Comparison of ENCODE assay signal across 8 cellular contexts in genomic region chr15:55197362-55197705, GRCh38. TPM values are rescaled to one million over a fixed set of nuclear protein-coding genes. Genes with fewer than 3 reads are reported as not detected.
DNase-seq lines count a peak whose midpoint lies in the region; ATAC-seq, FAIRE-seq and TF ChIP-seq lines count a peak whose summit lies in the region.

No MANE protein-coding gene starts in this region.

- H3K27me3 ChIP-seq in H1 (replicated peaks in 1 of 4; ENCODE audit: control insufficient read depth in 3 of 4, extremely low read depth in 1 of 4, insufficient read depth in 3 of 4, low read length in 3 of 4) = no peaks in the 10 kb centered on the region; a peak in 1 of 7 replicates

- no peak for TF ChIP-seq POLR2A in A549 (IDR thresholded peaks at IDR 0.05; ENCODE audit: low read length)
- TF ChIP-seq POLR2A in H1 (IDR thresholded peaks at IDR 0.05; ENCODE audit: control extremely low read depth in 1 of 2, low read depth in 2 of 2, low read length in 2 of 2) = no peak

- peaks cover 0 to 20% (median 1%) of the 10 kb centered on the region in 4 experiments; a peak in 4 of 8 replicates for H3K36me3 ChIP-seq in H1 (ENCODE audit: control insufficient read depth in 2 of 4, insufficient read depth in 4 of 4, low read length in 3 of 4)

- H3K27ac ChIP-seq in A549 (peak overlapping the region; percentile 92), H1 (ENCODE audit: low read depth, low read length) (peak overlapping the region; percentile 97)

- H3K14ac ChIP-seq in H1 (ENCODE audit: insufficient read length) = peak overlapping the region; percentile 95

- peak overlapping the region; percentile 70 for H3K56ac ChIP-seq in H1 (replicated peaks; ENCODE audit: insufficient read length, low read depth, low read length)

- H3K18ac ChIP-seq in H1 (ENCODE audit: extremely low read depth, low read length) = peak overlapping the region; percentile 95

- peaks cover 5% of the 10 kb centered on the region for H3K23me2 ChIP-seq in H1 (ENCODE audit: low read depth, low read length)

- peak overlapping the region; percentile 79 for H3K4ac ChIP-seq in H1 (replicated peaks; ENCODE audit: insufficient read length, low read depth, low read length)

- H3K9me3 ChIP-seq in A549 = no peaks in the 10 kb centered on the region
- H3K9me3 ChIP-seq in H1 (ENCODE audit: insufficient read depth in 2 of 2, low read depth in 1 of 2, low read length in 1 of 2) = 0 out of 4 replicates have a peak, but pooled peaks cover 0 to 2% of the 10 kb centered on the region in 2 experiments

- H3K79me1 ChIP-seq in H1 (ENCODE audit: low read depth, low read length) = no peaks in the 10 kb centered on the region

- CTCF ChIA-PET in A549 (lab: Yijun Ruan, JAX) = interaction anchor here (0.9 to 2.7 kb wide), 9 partner anchors 10 to 238 kb away, joined by 3 to 14 read pairs (median 3); no protein-coding TSS in a partner anchor
- CTCF ChIA-PET in H1 (lab: Charles Lee; ENCODE audit: partially characterized antibody) = interaction anchor here (0.6 to 2.5 kb wide), 7 partner anchors 9 to 439 kb away, joined by 3 to 6 read pairs (median 4); partner anchors contain the start of genes CCPG1 and PIERCE2

- H2AFZ ChIP-seq in H1 (ENCODE audit: low read length) = peak overlapping the region; percentile 100

- FAIRE-seq in A549 (lab: Jason Lieb, UNC) (peak; percentile 88), H1 (lab: Jason Lieb, UNC) (no peak)

- H2BK120ac ChIP-seq in H1 (replicated peaks; ENCODE audit: low read depth, low read length) = peak overlapping the region; percentile 78

- no peak overlapping the region for H2BK12ac ChIP-seq in H1 (ENCODE audit: low read depth, low read length)

- H3K4me2 ChIP-seq in A549 (peak overlapping the region; percentile 96), H1 (ENCODE audit: insufficient read depth in 1 of 2, low read depth in 2 of 2, low read length in 2 of 2) (peak overlapping the region; percentile 92 to 93)

- DNase-seq in A549 (ENCODE audit: low read depth in 1 of 2, low spot score in 1 of 2) (no peak), H1 (ENCODE audit: low read depth in 1 of 2, low spot score in 2 of 2) (no peak), skeletal muscle cell (ENCODE audit: low read depth) (no peak), NCI-H345 treated with DMSO at 0.1 percent for 48 hours (lab: John Stamatoyannopoulos, UW; ENCODE audit: unreplicated experiment) (no peak), NCI-H2081 (lab: John Stamatoyannopoulos, UW) (no peak)
- DNase-seq in activated T-cell treated with anti-CD3 and anti-CD28 coated beads, Interleukin-2, amount 50 U/mL, for 48 hours = no peak

- H4K5ac ChIP-seq in H1 (ENCODE audit: insufficient read length, low read depth, low read length) = peak overlapping the region; percentile 96

- peaks cover 3 to 8% of the 10 kb centered on the region in 2 experiments for H4K20me1 ChIP-seq in H1 (replicated peaks in 1 of 2; ENCODE audit: control insufficient read depth in 1 of 2, insufficient read depth in 2 of 2, low read length in 2 of 2)

- peak overlapping the region; percentile 58 to 99 (median 98) for H3K9ac ChIP-seq in H1 (replicated peaks in 1 of 4; ENCODE audit: extremely low read depth in 1 of 4, low read depth in 3 of 4, low read length in 3 of 4)

- peak overlapping the region; percentile 81 for H4K91ac ChIP-seq in H1 (replicated peaks; ENCODE audit: insufficient read length, low read length)

- no peak for TF ChIP-seq CTCF in A549 (IDR thresholded peaks at IDR 0.05)
- TF ChIP-seq CTCF in H1 (IDR thresholded peaks at IDR 0.05; ENCODE audit: control extremely low read depth in 1 of 3, insufficient read depth in 1 of 3, low read depth in 1 of 3, low read length in 3 of 3) = no peak

- H2AK5ac ChIP-seq in H1 (ENCODE audit: low read depth, low read length) = no peak overlapping the region

- TF ChIP-seq RAD21 in A549 (conservative IDR thresholded peaks at IDR 0.05 in 1 of 2, IDR thresholded peaks at IDR 0.05 in 1 of 2) (no peak), H1 (IDR thresholded peaks at IDR 0.05 in 1 of 2, conservative IDR thresholded peaks at IDR 0.05 in 1 of 2; ENCODE audit: low read depth in 2 of 2, low read length in 2 of 2) (no peak)

- peak overlapping the region; percentile 69 for H3K4me3 ChIP-seq in A549
- H3K4me3 ChIP-seq in H1 (ENCODE audit: extremely low read depth in 1 of 4, insufficient read depth in 2 of 4, low read depth in 3 of 4, low read length in 4 of 4) = peak overlapping the region; percentile 93 to 100 (median 99); a peak in 7 of 8 replicates
- H3K4me3 ChIP-seq in skeletal muscle cell (ENCODE audit: low read depth, low read length) = peak overlapping the region; percentile 96

- H3K4me1 ChIP-seq in A549 = peaks cover 34% of the 10 kb centered on the region
- peaks cover 0 to 4% (median 0%) of the 10 kb centered on the region in 4 experiments; a peak in 3 of 7 replicates for H3K4me1 ChIP-seq in H1 (replicated peaks in 1 of 4; ENCODE audit: control insufficient read depth in 3 of 4, insufficient read depth in 4 of 4, low read length in 3 of 4)

- no peak overlapping the region for H2BK20ac ChIP-seq in H1 (ENCODE audit: low read length)

- no peak overlapping the region for H3K23ac ChIP-seq in H1 (ENCODE audit: insufficient read length)

- peaks cover 28 to 45% of the 10 kb centered on the region in 2 experiments for H3K79me2 ChIP-seq in H1 (ENCODE audit: control insufficient read depth in 1 of 2, insufficient read depth in 2 of 2, low read length in 2 of 2)

- peak overlapping the region; percentile 91 for H2BK5ac ChIP-seq in H1 (ENCODE audit: low read depth, low read length)

- TF ChIP-seq EP300 in A549 (IDR thresholded peaks at IDR 0.05) (no peak), H1 (IDR thresholded peaks at IDR 0.05; ENCODE audit: borderline replicate concordance in 1 of 2, low read depth in 2 of 2, low read length in 2 of 2) (no peak)

- WGBS in A549 (ENCODE audit: missing lambda C conversion rate) = 2% methylated on average over 10 of the region's 10 CpGs
- WGBS in H1 (ENCODE audit: extremely low coverage in 1 of 2, insufficient coverage in 1 of 2, insufficient read length in 1 of 2, insufficient replicate concordance in 2 of 2, low coverage in 1 of 2, low lambda C conversion rate in 2 of 2, missing lambda C conversion rate in 1 of 2), 2 experiments = 4% methylated on average over 10 of the region's 10 CpGs; no CpG with 5 or more reads in 1 of the 2 experiments

- peak overlapping the region; percentile 90; the same call in 1 of the 2 replicates for H4K8ac ChIP-seq in H1 (ENCODE audit: extremely low read depth, insufficient read depth, low read length)

- POLR2A ChIA-PET in A549 (lab: Yijun Ruan, JAX) (interaction anchor here (0.9 to 2.4 kb wide), 12 partner anchors 10 to 1234 kb away, joined by 3 to 17 read pairs (median 5); partner anchors contain the start of genes CCPG1, PIERCE2, PIGB and PIGBOS1), H1 (lab: Charles Lee; ENCODE audit: partially characterized antibody) (interaction anchor here (0.7 to 3.1 kb wide), 24 partner anchors 10 to 242 kb away, joined by 3 to 21 read pairs (median 5); partner anchors contain the start of genes CCPG1, PIERCE2, PIGB and PIGBOS1)

- ATAC-seq in A549 = peak in 1 of 2 experiments; percentile 6; a peak in 3 of 6 replicates
- peak; percentile 24 for ATAC-seq in GM19438 (IDR thresholded peaks at IDR 0.05; ENCODE audit: low read depth, unreplicated experiment)
- ATAC-seq in HG03521 (IDR thresholded peaks at IDR 0.05; ENCODE audit: unreplicated experiment) = peak; percentile 2

- no peak overlapping the region for H2BK15ac ChIP-seq in H1 (ENCODE audit: low read length)

TF ChIP-seq in A549, 52 proteins besides CTCF, POLR2A, EP300 and RAD21:
- TF ChIP-seq MAFK (IDR thresholded peaks at IDR 0.05; ENCODE audit: partially characterized antibody) = no peak
- TF ChIP-seq JUN (IDR thresholded peaks at IDR 0.05) = 0 out of 5 replicates have a peak, but pooled peaks of 1 of the 2 experiments have one; percentile 6

TF ChIP-seq in H1, 55 proteins besides CTCF, POLR2A, EP300 and RAD21:
- no peak for TF ChIP-seq USF2 (IDR thresholded peaks at IDR 0.05; ENCODE audit: low read length)
- no peak for TF ChIP-seq JUND (IDR thresholded peaks at IDR 0.05; ENCODE audit: low read length)
- no peak for TF ChIP-seq RXRA (IDR thresholded peaks at IDR 0.05; ENCODE audit: insufficient read depth, low read depth, low read length)

RNA-seq across cellular contexts. Expression of gene RSL24D1, which starts 0.6 kb away (rescaled TPM):
- polyA plus RNA-seq in A549 (2011; rRNA removed) = 171 and 257 TPM in 2 replicates
- 31.3 and 35.4 TPM in 2 replicates for polyA plus RNA-seq in A549 (2012; cell fraction: cytosol; rRNA removed)
- 6.9 and 14.2 TPM in 2 replicates for polyA plus RNA-seq in A549 (2012; cell fraction: nucleus; rRNA removed)
- 103 to 121 TPM (median 104 TPM) in 3 replicates for polyA plus RNA-seq in A549 (2017; fragmentation: RNase III; extraction: RNeasy Plus Mini Kit Qiagen cat#74134 plus additional on column Dnase treatment)
- 44.4 and 46.1 TPM in 2 replicates for polyA minus RNA-seq in A549 (2011; rRNA and poly(A)+ RNA removed)
- total RNA-seq in H1 (2021; fragmentation: NEBNext Ultra II Directional; extraction: Animal tissue kit (Norgen Biotek cat#: 25700)) = 126 and 130 TPM in 2 replicates
- polyA plus RNA-seq in H1 (2011; rRNA removed) = 22.1 and 45.7 TPM in 2 replicates
- polyA plus RNA-seq in H1 (2011; cell fraction: cytosol; rRNA removed) = 69.3 TPM
- polyA plus RNA-seq in H1 (2011; cell fraction: nucleus; rRNA removed) = 7.8 TPM
- 63.7 to 171 TPM (median 75.9 TPM) in 4 replicates for polyA plus RNA-seq in H1 (2012, experiment 1 of 2)
- 25.4 TPM for polyA plus RNA-seq in H1 (2012, experiment 2 of 2)
- polyA plus RNA-seq in H1 (2013, experiment 1 of 2) = 95.3 TPM
- polyA plus RNA-seq in H1 (2013, experiment 2 of 2) = 96.5 TPM
- 20.5 and 21.3 TPM in 2 replicates for polyA minus RNA-seq in H1 (2011; rRNA and poly(A)+ RNA removed)
- 23.5 TPM for polyA minus RNA-seq in H1 (2011; cell fraction: cytosol; rRNA and poly(A)+ RNA removed)
- polyA minus RNA-seq in H1 (2011; cell fraction: nucleus; rRNA and poly(A)+ RNA removed) = 55.7 TPM
